8 cellular contexts compared by ENCODE assay signal in genomic region chr2:224586127-224586702, GRCh38. TPM values are rescaled to one million over a fixed set of nuclear protein-coding genes. Genes with fewer than 3 reads are reported as not detected.
DNase-seq lines count a peak whose midpoint lies in the region; ATAC-seq and TF ChIP-seq lines count a peak whose summit lies in the region.

No MANE protein-coding gene starts in this region.

- peak overlapping the region; percentile 49; the same call in 1 of the 2 replicates for H3K9ac ChIP-seq in KMS-11

- H3K27me3 ChIP-seq in BJ (ENCODE audit: control insufficient read depth, insufficient read depth, low read length) (no peaks in the 10 kb centered on the region), KMS-11 (ENCODE audit: insufficient read depth, low read depth) (no peaks in the 10 kb centered on the region)

- ATAC-seq in HG03354 (IDR thresholded peaks at IDR 0.05; ENCODE audit: poor library complexity, severe bottlenecking, unreplicated experiment) (no peak), omental fat pad (ENCODE audit: low FRiP score) (no peak)

- CTCF ChIA-PET in BJ (lab: Yijun Ruan, JAX), result interaction anchor here (0.6 to 0.8 kb wide), 2 partner anchors 158 to 217 kb away, joined by 3 read pairs; no protein-coding TSS in a partner anchor

- H3K36me3 ChIP-seq in BJ (ENCODE audit: control insufficient read depth, insufficient read depth, low read length) (no peaks in the 10 kb centered on the region), KMS-11 (ENCODE audit: insufficient read depth) (no peaks in the 10 kb centered on the region), mesodermal cell (ENCODE audit: control insufficient read depth, insufficient read depth, low read length) (peaks cover 21% of the 10 kb centered on the region)

- H3K4me2 ChIP-seq in KMS-11, result peak overlapping the region; percentile 54

- POLR2A ChIA-PET in BJ (lab: Charles Lee), result interaction anchor here (0.5 to 0.8 kb wide), 4 partner anchors 17 to 436 kb away, joined by 3 to 4 read pairs (median 4); no protein-coding TSS in a partner anchor

- H3K4me3 ChIP-seq in BJ (ENCODE audit: low read depth, low read length) (peak overlapping the region; percentile 80), KMS-11 (IDR thresholded peaks at IDR 0.05; ENCODE audit: insufficient read depth, low read depth, low read length) (peak overlapping the region; percentile 62), astrocyte of the spinal cord (ENCODE audit: low read depth, low read length) (peak overlapping the region; percentile 63), mesodermal cell (ENCODE audit: extremely low read depth, insufficient read depth, low read length, poor library complexity, severe bottlenecking) (peak overlapping the region; percentile 42)

- in situ Hi-C loops in astrocyte of the spinal cord (cut with HindIII; ENCODE audit: low sequenced_read_pairs), result no loop called here

- DNase-seq in BJ (ENCODE audit: low read depth), result no peak
- DNase-seq in astrocyte of the spinal cord (ENCODE audit: low read depth, low spot score), result no peak
- DNase-seq in AG20443 (ENCODE audit: low spot score), result no peak
- no peak for DNase-seq in NCI-H2227 (lab: John Stamatoyannopoulos, UW; ENCODE audit: unreplicated experiment)
- no peak for DNase-seq in omental fat pad (ENCODE audit: low spot score)

- H3K27ac ChIP-seq in KMS-11 (peak overlapping the region; percentile 60), mesodermal cell (ENCODE audit: low read depth, low read length, severe bottlenecking) (peak overlapping the region; percentile 60)

- H2AFZ ChIP-seq in KMS-11 (ENCODE audit: low read depth), result peak overlapping the region; percentile 51

- H3K9me3 ChIP-seq in mesodermal cell (ENCODE audit: control insufficient read depth, low read length), result no peaks in the 10 kb centered on the region

- peaks cover 19% of the 10 kb centered on the region; the same call in 1 of the 2 replicates for H4K20me1 ChIP-seq in KMS-11 (ENCODE audit: insufficient read depth)

- H3K79me2 ChIP-seq in KMS-11 (ENCODE audit: insufficient read depth, low read depth), result peaks cover 33% of the 10 kb centered on the region

- H3K4me1 ChIP-seq in KMS-11 (ENCODE audit: low read depth, poor library complexity, severe bottlenecking) (peaks cover 14% of the 10 kb centered on the region), mesodermal cell (ENCODE audit: control insufficient read depth, insufficient read depth, low read length, poor library complexity, severe bottlenecking) (peaks cover 5% of the 10 kb centered on the region)

- no CpG with 5 or more reads among the region's 7 CpGs for WGBS in mesodermal cell (ENCODE audit: insufficient coverage in 2 of 2), 2 experiments

- TF ChIP-seq CTCF in BJ (IDR thresholded peaks at IDR 0.05; ENCODE audit: insufficient read depth, low read depth, low read length) (no peak), KMS-11 (conservative IDR thresholded peaks at IDR 0.05; ENCODE audit: low read depth, low read length) (no peak), astrocyte of the spinal cord (IDR thresholded peaks at IDR 0.05; ENCODE audit: low read depth, low read length) (no peak), omental fat pad (IDR thresholded peaks at IDR 0.05) (no peak)

RNA-seq across cellular contexts. Expression of gene CUL3, which starts 1.1 kb away (rescaled TPM):
- 12.8 and 30.8 TPM in 2 replicates for polyA plus RNA-seq in BJ (2011; rRNA removed)
- 28.9 and 49.2 TPM in 2 replicates for polyA minus RNA-seq in BJ (2011; rRNA and poly(A)+ RNA removed)
- 96.7 TPM for polyA plus RNA-seq in mesodermal cell (2013, experiment 1 of 2)
- 112 TPM for polyA plus RNA-seq in mesodermal cell (2013, experiment 2 of 2)
- total RNA-seq in omental fat pad, result 10 to 100 TPM; 68.0 to 92.7 (median 70.8) TPM
